ENCODE assay signal across 17 cellular contexts in genomic region chr7:48428091-48428710, GRCh38.
"Had no signal": no experiment of that assay in that cellular context is flagged by ENCODE, and none has a peak within 500 bp of the region (broad histone marks: within the 10 kb centered on the region; RNA-seq: fewer than 3 reads in every experiment).

No MANE protein-coding gene starts in this region.

- H3K36me3 ChIP-seq: cardiac muscle cell, heart left ventricle, left ventricle myocardium inferior, ovary, sigmoid colon, transverse colon had no signal

- H3K9me3 ChIP-seq: heart left ventricle, left ventricle myocardium inferior, ovary, sigmoid colon, transverse colon had no signal

- H3K27ac ChIP-seq: cardiac muscle cell, heart left ventricle, left ventricle myocardium inferior, ovary, sigmoid colon, transverse colon had no signal

- H3K4me3 ChIP-seq: cardiac muscle cell, heart left ventricle, left ventricle myocardium inferior, ovary, sigmoid colon, transverse colon had no signal

- H3K27me3 ChIP-seq: cardiac muscle cell, foreskin keratinocyte, heart left ventricle, ovary, sigmoid colon, transverse colon had no signal

- H3K4me1 ChIP-seq: heart left ventricle, left ventricle myocardium inferior, sigmoid colon had no signal

- DNase-seq: activated CD4-positive, alpha-beta T cell treated with anti-CD3 and anti-CD28 coated beads for 4 hours; activated CD8-positive, alpha-beta memory T cell treated with anti-CD3 and anti-CD28 coated beads, Interleukin-2, amount 50 U/mL, for 4 hours; activated CD8-positive, alpha-beta T cell treated with anti-CD3 and anti-CD28 coated beads for 36 hours; activated gamma-delta T cell treated with Interleukin-2 at 50 U/mL for 16 hours; activated naive CD8-positive, alpha-beta T cell treated with anti-CD3 and anti-CD28 coated beads, Interleukin-2, amount 10 ng/mL, durations not matched to agents 7 days and 5 days; activated T-cell treated with anti-CD3 and anti-CD28 coated beads, Interleukin-2, amount 50 U/mL, for 72 hours; anterior cingulate cortex; heart left ventricle; left ventricle myocardium inferior; mesendoderm; ovary; sigmoid colon; stimulated activated CD4-positive, alpha-beta T cell treated with anti-CD3 and anti-CD28 coated beads, Interleukin-2, amount 100 ng/mL, for 24 hours; stimulated activated naive B cell treated with anti-CD40 and anti-IgM and Interleukin-4, amounts not matched to agents 10 μg/mL and 1 μg/mL and 100 μg/mL, for 72 hours; transverse colon had no signal

- ATAC-seq: activated CD8-positive, alpha-beta T cell treated with anti-CD3 and anti-CD28 coated beads for 36 hours; activated T-cell treated with anti-CD3 and anti-CD28 coated beads, Interleukin-2, amount 50 U/mL, for 72 hours; heart left ventricle; stimulated activated naive B cell treated with anti-CD40 and anti-IgM and Interleukin-4, amounts not matched to agents 10 μg/mL and 1 μg/mL and 100 μg/mL, for 72 hours had no signal
